ENCODE assay signal across 8 cellular contexts in the genomic region with DNA sequence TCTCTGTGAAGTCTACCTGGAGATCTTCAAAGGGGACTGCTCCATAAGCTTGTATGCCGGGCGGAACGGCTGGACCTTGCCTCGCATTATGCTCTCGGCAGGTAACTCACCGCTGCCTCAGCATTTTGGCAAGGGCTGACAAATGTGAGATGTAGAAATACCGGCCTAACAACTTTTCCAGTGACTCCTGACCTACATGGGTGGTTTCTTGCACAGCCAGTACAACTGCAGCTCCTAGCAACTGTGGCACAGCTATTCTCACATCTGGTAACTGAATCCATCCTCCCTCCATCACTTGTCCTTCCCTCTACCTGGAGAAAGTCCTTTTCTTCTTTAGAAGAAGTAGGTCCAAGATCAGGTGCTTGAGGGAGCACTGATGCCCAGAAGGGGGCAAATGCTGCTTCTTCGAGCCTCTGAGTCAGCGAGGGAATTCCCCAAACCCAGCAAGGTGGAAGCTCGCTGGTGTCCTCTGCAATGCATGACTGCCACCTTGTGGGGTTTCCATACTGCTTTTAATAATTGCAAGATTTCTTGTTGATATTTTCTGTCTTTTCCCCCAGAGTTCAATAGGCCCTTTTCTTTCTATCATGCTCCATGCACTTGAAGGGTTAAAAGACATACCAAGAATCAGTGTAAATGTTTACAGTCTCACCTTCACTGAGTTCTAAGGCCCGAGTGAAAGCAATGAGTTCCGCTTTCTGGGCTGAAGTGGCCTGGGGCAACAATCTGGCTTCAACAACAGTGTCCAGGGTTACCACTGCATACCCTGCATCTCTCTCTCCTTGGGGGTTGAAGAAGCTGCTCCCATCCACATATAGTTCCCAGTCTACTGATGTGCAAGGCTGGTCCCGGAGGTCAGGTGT. TPM values are rescaled to one million over a fixed set of nuclear protein-coding genes. Genes with fewer than 3 reads are reported as not detected.
DNase-seq lines count a peak whose midpoint lies in the region; ATAC-seq, FAIRE-seq and TF ChIP-seq lines count a peak whose summit lies in the region.
"Not testable (repeated sequence)": the region's sequence is repeated elsewhere in the genome, so short reads cannot be mapped to it uniquely, and the experiment has no call there.

No MANE protein-coding gene starts in this region.

- H3K4me1 ChIP-seq in A549, result not testable (repeated sequence)

- WGBS in A549 (ENCODE audit: missing lambda C conversion rate), result 45% methylated on average over 13 of the region's 13 CpGs

- not testable (repeated sequence) for H3K27ac ChIP-seq in A549

- H3K4me2 ChIP-seq in A549, result not testable (repeated sequence)

- not testable (repeated sequence) for TF ChIP-seq EP300 in A549 (IDR thresholded peaks at IDR 0.05)

- not testable (repeated sequence) for TF ChIP-seq POLR2A in A549 (IDR thresholded peaks at IDR 0.05; ENCODE audit: low read length)

- ATAC-seq in A549, result not testable (repeated sequence)

- not testable (repeated sequence) for H3K9me3 ChIP-seq in A549

- POLR2A ChIA-PET in A549 (lab: Yijun Ruan, JAX), result not testable (repeated sequence)

- DNase-seq in A549 (ENCODE audit: low read depth in 1 of 2, low spot score in 1 of 2) (peak in 1 of 2 experiments; percentile 48), NCI-H1930 (lab: John Stamatoyannopoulos, UW) (peak; percentile 6 to 13), SIG-M5 treated with dmso at 0.1 percent for 504 hours (lab: John Stamatoyannopoulos, UW; ENCODE audit: unreplicated experiment) (peak; percentile 11), activated T-cell treated with anti-CD3 and anti-CD28 coated beads for 4 hours (peak; percentile 33), lung microvascular endothelial cell (ENCODE audit: low read depth in 2 of 2) (peak; percentile 2 to 31)
- peak; percentile 24 for DNase-seq in effector CD4-positive, alpha-beta T cell
- DNase-seq in stimulated activated CD4-positive, alpha-beta T cell treated with anti-CD3 and anti-CD28 coated beads, Interleukin-1b, Interleukin-23, amount 100 ng/mL, for 4 hours (ENCODE audit: low read depth in 2 of 2), result peak; percentile 35 to 39

- peak; percentile 61 for TF ChIP-seq CTCF in A549 (IDR thresholded peaks at IDR 0.05)
- peak; percentile 42; the same call in 1 of the 2 replicates for TF ChIP-seq CTCF in GM12875 (IDR thresholded peaks at IDR 0.05; ENCODE audit: borderline replicate concordance, insufficient read depth, low read depth, low read length)

- H3K4me3 ChIP-seq in A549; GM12875 (ENCODE audit: low read depth, low read length): not testable (repeated sequence)

- peak; percentile 75 to 76 for TF ChIP-seq RAD21 in A549 (conservative IDR thresholded peaks at IDR 0.05 in 1 of 2, IDR thresholded peaks at IDR 0.05 in 1 of 2)

- CTCF ChIA-PET in A549 (lab: Yijun Ruan, JAX), result interaction anchor here (0.6 to 3.3 kb wide), 17 partner anchors 11 to 1158 kb away, joined by 3 to 17 read pairs (median 4); a partner anchor contains a TSS

- FAIRE-seq in A549 (lab: Jason Lieb, UNC), result not testable (repeated sequence)

TF ChIP-seq in A549, 52 proteins besides CTCF, POLR2A, EP300 and RAD21:
- not testable (repeated sequence) for TF ChIP-seq FOSL2 (IDR thresholded peaks at IDR 0.05)
- TF ChIP-seq FOSL2 (CRISPR knock-in tag; IDR thresholded peaks at IDR 0.05), result peak; percentile 66
- peak; percentile 68 for TF ChIP-seq SMC3 (IDR thresholded peaks at IDR 0.05)

RNA-seq across cellular contexts. Expression of a gene that starts 45.9 kb away (rescaled TPM):
- polyA plus RNA-seq in A549 (2011; rRNA removed) (0.03 and 0.04 TPM in 2 replicates), A549 (2017; fragmentation: RNase III; extraction: RNeasy Plus Mini Kit Qiagen cat#74134 plus additional on column Dnase treatment) (0.01 to 0.03 TPM in 2 of 3 replicates, not detected in the other)
- polyA plus RNA-seq in A549 (2012; cell fraction: cytosol; rRNA removed), result not detected in 2 replicates
- 0.01 TPM in 1 of 2 replicates, not detected in the other for polyA plus RNA-seq in A549 (2012; cell fraction: nucleus; rRNA removed)
- not detected in 2 replicates for polyA minus RNA-seq in A549 (2011; rRNA and poly(A)+ RNA removed)
- total RNA-seq in lung microvascular endothelial cell, result not detected in 2 replicates
